ENCODE assay signal across 15 cellular contexts in the genomic region with DNA sequence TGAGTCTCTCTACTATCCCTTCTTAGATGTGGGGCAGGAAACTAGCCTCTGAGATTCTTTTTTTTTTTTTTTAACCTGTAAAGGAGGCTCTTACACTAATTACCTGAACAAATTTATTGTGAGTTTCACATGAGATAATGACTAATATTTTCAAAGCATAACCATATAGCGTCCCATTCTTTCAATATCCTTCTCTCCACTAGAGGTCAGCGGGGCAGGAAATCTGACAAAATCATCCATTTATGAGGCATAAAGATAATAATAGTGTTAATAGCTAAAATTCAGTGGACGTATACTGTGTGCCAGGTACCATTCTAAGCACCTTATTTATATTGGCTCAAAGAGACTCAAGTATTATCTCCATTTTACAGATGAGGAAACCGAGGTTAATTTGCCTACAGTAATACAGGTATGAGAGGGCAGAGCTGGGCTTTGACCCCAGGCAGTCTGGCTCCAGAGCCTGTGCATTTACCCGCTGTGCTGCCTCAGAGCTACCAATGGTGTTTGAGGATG. TPM values are rescaled to one million over a fixed set of nuclear protein-coding genes. Genes with fewer than 3 reads are reported as not detected.
DNase-seq lines count a peak whose midpoint lies in the region; ATAC-seq, FAIRE-seq and TF ChIP-seq lines count a peak whose summit lies in the region.
"Had no signal": no experiment of that assay in that cellular context is flagged by ENCODE, and none has a peak within 500 bp of the region (broad histone marks: within the 10 kb centered on the region; RNA-seq: fewer than 3 reads in every experiment).

No MANE protein-coding gene starts in this region.

- no peak overlapping the region for H3K4me3 Mint-ChIP-seq in astrocyte (ENCODE audit: unreplicated experiment)

- H3K79me2 ChIP-seq in astrocyte (ENCODE audit: insufficient read depth, low read length): no peaks in the 10 kb centered on the region

- no peak for TF ChIP-seq EP300 in suprapubic skin (IDR thresholded peaks at IDR 0.05)

- in situ Hi-C loops in IMR-90 (cut with MboI; ENCODE audit: low sequenced_read_pairs): no loop called here

- H2AFZ ChIP-seq in IMR-90 (replicated peaks; ENCODE audit: low read length, poor library complexity): no peak overlapping the region
- no peak overlapping the region for H2AFZ ChIP-seq in astrocyte (ENCODE audit: low read depth, low read length)

- intact Hi-C loops in IMR-90 (cut with micrococcal nuclease) (no loop called here), esophagus squamous epithelium (cut with DNase I) (loop anchor here (10.0 kb wide), 1 partner anchor 159 kb away; no protein-coding TSS in a partner anchor)

- no peak overlapping the region for H2BK20ac ChIP-seq in IMR-90 (ENCODE audit: low read depth, low read length)

- H4K20me1 ChIP-seq in IMR-90 (ENCODE audit: insufficient read depth, low read length) (no peaks in the 10 kb centered on the region), astrocyte (ENCODE audit: insufficient read depth, low read length) (no peaks in the 10 kb centered on the region)

- H2AK9ac ChIP-seq in IMR-90 (replicated peaks; ENCODE audit: low read depth, low read length, poor library complexity): no peak overlapping the region

- H3K27ac Mint-ChIP-seq in astrocyte (ENCODE audit: unreplicated experiment): no peak overlapping the region

- no peak overlapping the region for H3K56ac ChIP-seq in IMR-90 (ENCODE audit: extremely low read depth, insufficient read depth, low read length)

- POLR2A ChIA-PET in BJ (lab: Charles Lee) (no interaction called here), IMR-90 (lab: Charles Lee; ENCODE audit: unreplicated experiment) (no interaction called here)

- no peak overlapping the region for H3K27ac ChIP-seq in IMR-90 (ENCODE audit: insufficient read depth, low read length)
- H3K27ac ChIP-seq in astrocyte (ENCODE audit: low read depth, low read length): no peak overlapping the region
- no peak overlapping the region for H3K27ac ChIP-seq in suprapubic skin
- no peak overlapping the region for H3K27ac ChIP-seq in effector memory CD4-positive, alpha-beta T cell (ENCODE audit: insufficient read depth, low read length, poor library complexity, severe bottlenecking)
- no peak overlapping the region for H3K27ac ChIP-seq in esophagus squamous epithelium
- H3K27ac ChIP-seq: ascending aorta, WERI-Rb-1 had no signal

- H3K79me1 ChIP-seq in IMR-90 (ENCODE audit: low read depth in 1 of 2, low read length in 2 of 2): no peaks in the 10 kb centered on the region

- no peak overlapping the region for H3K14ac ChIP-seq in IMR-90 (replicated peaks; ENCODE audit: low read depth, low read length)

- H3K4me2 ChIP-seq in IMR-90 (ENCODE audit: low read depth, low read length): no peak overlapping the region
- no peak overlapping the region for H3K4me2 ChIP-seq in astrocyte (ENCODE audit: low read length)

- H4K91ac ChIP-seq in IMR-90 (ENCODE audit: insufficient read depth, low read depth, low read length): no peak overlapping the region

- no peak overlapping the region for H2AK5ac ChIP-seq in IMR-90 (ENCODE audit: low read depth, low read length)

- no peak overlapping the region for H3K4me3 ChIP-seq in BJ (ENCODE audit: low read depth, low read length)
- H3K4me3 ChIP-seq in IMR-90 (ENCODE audit: insufficient read depth, low read depth, low read length): no peak overlapping the region
- H3K4me3 ChIP-seq in astrocyte (ENCODE audit: insufficient read depth, low read depth, low read length): no peak overlapping the region
- H3K4me3 ChIP-seq in kidney epithelial cell (ENCODE audit: low read depth, low read length): no peak overlapping the region
- no peak overlapping the region for H3K4me3 ChIP-seq in suprapubic skin
- no peak overlapping the region for H3K4me3 ChIP-seq in effector memory CD4-positive, alpha-beta T cell (ENCODE audit: insufficient read depth, low read depth, low read length, poor library complexity, severe bottlenecking)
- H3K4me3 ChIP-seq in esophagus squamous epithelium: no peak overlapping the region
- H3K4me3 ChIP-seq: ascending aorta had no signal

- peak; percentile 36 for TF ChIP-seq CTCF in BJ (IDR thresholded peaks at IDR 0.05; ENCODE audit: insufficient read depth, low read depth, low read length)
- TF ChIP-seq CTCF in IMR-90 (conservative IDR thresholded peaks at IDR 0.05; ENCODE audit: low read depth, low read length): peak; percentile 37
- TF ChIP-seq CTCF in astrocyte (IDR thresholded peaks at IDR 0.05; ENCODE audit: insufficient read depth, low read depth, low read length): peak; percentile 32
- peak; percentile 9 for TF ChIP-seq CTCF in kidney epithelial cell (IDR thresholded peaks at IDR 0.05; ENCODE audit: insufficient read depth, low read length, poor library complexity, severe bottlenecking)
- no peak for TF ChIP-seq CTCF in suprapubic skin (IDR thresholded peaks at IDR 0.05)
- peak in 3 of 6 experiments; percentile 6 to 43 (median 19) for TF ChIP-seq CTCF in esophagus squamous epithelium (IDR thresholded peaks at IDR 0.05)

- H2BK15ac ChIP-seq in IMR-90 (ENCODE audit: low read depth, low read length): no peak overlapping the region

- TF ChIP-seq RAD21 in IMR-90 (IDR thresholded peaks at IDR 0.05; ENCODE audit: low read length): peak; percentile 16; the same call in 1 of the 2 replicates

- H2BK5ac ChIP-seq in IMR-90 (ENCODE audit: low read depth, low read length, poor library complexity, severe bottlenecking): no peak overlapping the region

- H2BK120ac ChIP-seq in IMR-90 (ENCODE audit: low read depth, low read length): no peak overlapping the region

- no peak overlapping the region for H3K23ac ChIP-seq in IMR-90 (ENCODE audit: low read depth, low read length)

- DNase-seq in BJ (ENCODE audit: low read depth): no peak
- no peak for DNase-seq in IMR-90
- DNase-seq in astrocyte (ENCODE audit: low read depth): no peak
- DNase-seq in kidney epithelial cell (ENCODE audit: low read depth): no peak
- DNase-seq in suprapubic skin (ENCODE audit: low spot score in 2 of 2): no peak
- no peak for DNase-seq in effector memory CD4-positive, alpha-beta T cell
- DNase-seq in esophagus squamous epithelium (lab: John Stamatoyannopoulos, UW): no peak
- DNase-seq: activated T-cell treated with anti-CD3 and anti-CD28 coated beads for 4 hours, SHP77 treated with DMSO at 0.1 percent for 48 hours, WERI-Rb-1 had no signal

- H3K27me3 ChIP-seq in BJ (ENCODE audit: control insufficient read depth, insufficient read depth, low read length) (no peaks in the 10 kb centered on the region), IMR-90 (ENCODE audit: control insufficient read depth, insufficient read depth, low read length) (no peaks in the 10 kb centered on the region), astrocyte (ENCODE audit: insufficient read depth, low read length) (no peaks in the 10 kb centered on the region), kidney epithelial cell (ENCODE audit: control insufficient read depth, insufficient read depth, low read length) (no peaks in the 10 kb centered on the region), suprapubic skin (no peaks in the 10 kb centered on the region), esophagus squamous epithelium (no peaks in the 10 kb centered on the region)
- no peaks in the 10 kb centered on the region for H3K27me3 ChIP-seq in effector memory CD4-positive, alpha-beta T cell (replicated peaks; ENCODE audit: control insufficient read depth, insufficient read depth, low read length, poor library complexity, severe bottlenecking)
- H3K27me3 ChIP-seq: ascending aorta had no signal

- H3K9ac ChIP-seq in IMR-90 (ENCODE audit: low read depth, low read length) (no peak overlapping the region), astrocyte (ENCODE audit: low read length) (no peak overlapping the region)

- H3K9me3 ChIP-seq in IMR-90 (ENCODE audit: control insufficient read depth, insufficient read depth, low read length) (peaks cover 8% of the 10 kb centered on the region), astrocyte (ENCODE audit: insufficient read depth, low read depth, low read length) (peaks cover 7% of the 10 kb centered on the region), suprapubic skin (no peaks in the 10 kb centered on the region), esophagus squamous epithelium (peaks cover 0 to 6% (median 0%) of the 10 kb centered on the region in 3 donors)
- H3K9me3 ChIP-seq in effector memory CD4-positive, alpha-beta T cell (ENCODE audit: control insufficient read depth, low read length): no peaks in the 10 kb centered on the region
- H3K9me3 ChIP-seq: ascending aorta had no signal

- H4K8ac ChIP-seq in IMR-90 (ENCODE audit: low read depth in 2 of 2, low read length in 2 of 2): no peak overlapping the region

- peaks cover 6% of the 10 kb centered on the region for H3K4me1 Mint-ChIP-seq in astrocyte (ENCODE audit: low read depth, unreplicated experiment)

- no peak overlapping the region for H3K4ac ChIP-seq in IMR-90 (ENCODE audit: low read depth, low read length)

- no peaks in the 10 kb centered on the region for H3K9me1 ChIP-seq in IMR-90 (ENCODE audit: insufficient read depth, low read length)

- dilution Hi-C loops in IMR-90 (cut with HindIII; ENCODE audit: low sequenced_read_pairs, unreplicated experiment): no loop called here

- H3K36me3 ChIP-seq in BJ (ENCODE audit: control insufficient read depth, insufficient read depth, low read length) (no peaks in the 10 kb centered on the region), IMR-90 (ENCODE audit: control insufficient read depth, insufficient read depth, low read length) (no peaks in the 10 kb centered on the region), astrocyte (ENCODE audit: insufficient read depth, low read length) (no peaks in the 10 kb centered on the region), kidney epithelial cell (ENCODE audit: control insufficient read depth, insufficient read depth, low read length) (no peaks in the 10 kb centered on the region), suprapubic skin (no peaks in the 10 kb centered on the region), esophagus squamous epithelium (no peaks in the 10 kb centered on the region)
- no peaks in the 10 kb centered on the region for H3K36me3 ChIP-seq in effector memory CD4-positive, alpha-beta T cell (ENCODE audit: control insufficient read depth, insufficient read depth, low read length)
- H3K36me3 ChIP-seq: ascending aorta, WERI-Rb-1 had no signal

- no peak overlapping the region for H4K5ac ChIP-seq in IMR-90 (ENCODE audit: low read depth, low read length)

- H3K18ac ChIP-seq in IMR-90 (ENCODE audit: low read depth, low read length): no peak overlapping the region

- peaks cover 2% of the 10 kb centered on the region for H3K36me3 Mint-ChIP-seq in astrocyte (ENCODE audit: low read depth, unreplicated experiment)

- WGBS in IMR-90 (ENCODE audit: extremely low coverage in 2 of 2, insufficient read length in 1 of 2), 2 experiments: no CpG with 5 or more reads among the region's 5 CpGs
- WGBS in suprapubic skin: 79% methylated on average over 5 of the region's 5 CpGs
- 62 to 65% methylated on average over 4 to 5 of the region's 5 CpGs for WGBS in esophagus squamous epithelium, 2 donors

- H3K27me3 Mint-ChIP-seq in astrocyte (ENCODE audit: low read depth, unreplicated experiment): peaks cover 2% of the 10 kb centered on the region

- no peak for ATAC-seq in IMR-90 (ENCODE audit: low read depth)
- ATAC-seq in GM21529 (IDR thresholded peaks at IDR 0.05; ENCODE audit: unreplicated experiment): no peak

- FAIRE-seq in astrocyte (lab: Jason Lieb, UNC): no peak
- FAIRE-seq: GM12891, H54, islet of Langerhans had no signal

- no peak for TF ChIP-seq POLR2A in IMR-90 (IDR thresholded peaks at IDR 0.05; ENCODE audit: low read depth, low read length)
- TF ChIP-seq POLR2A in suprapubic skin (IDR thresholded peaks at IDR 0.05): no peak
- no peak for TF ChIP-seq POLR2A in esophagus squamous epithelium (IDR thresholded peaks at IDR 0.05)

- peaks cover 26% of the 10 kb centered on the region for H3K9me3 Mint-ChIP-seq in astrocyte (ENCODE audit: unreplicated experiment)

- CTCF ChIA-PET in BJ (lab: Yijun Ruan, JAX): interaction anchor here (0.6 to 4.5 kb wide), 8 partner anchors 9 to 165 kb away, joined by 3 to 19 read pairs (median 4); no protein-coding TSS in a partner anchor
- CTCF ChIA-PET in IMR-90 (lab: Yijun Ruan, JAX): interaction anchor here (0.6 to 1.0 kb wide), 3 partner anchors 40 to 166 kb away, joined by 3 to 6 read pairs (median 5); no protein-coding TSS in a partner anchor

- H3K4me1 ChIP-seq in IMR-90 (ENCODE audit: control insufficient read depth, insufficient read depth, low read length) (no peaks in the 10 kb centered on the region), astrocyte (ENCODE audit: insufficient read depth, low read length) (no peaks in the 10 kb centered on the region), suprapubic skin (no peaks in the 10 kb centered on the region), esophagus squamous epithelium (no peaks in the 10 kb centered on the region)
- H3K4me1 ChIP-seq in effector memory CD4-positive, alpha-beta T cell (ENCODE audit: control insufficient read depth, insufficient read depth, low read length, poor library complexity, severe bottlenecking): no peaks in the 10 kb centered on the region
- H3K4me1 ChIP-seq: ascending aorta had no signal

- no TSS peak for BruUV-seq in IMR-90 (replicated peaks; lab: Mats Ljungman, UMichigan)

RNA-seq across cellular contexts. Expression of a gene that starts 16.3 kb away (rescaled TPM):
- polyA plus RNA-seq in BJ (2011; rRNA removed) (2.5 and 3.8 TPM in 2 replicates), IMR-90 (2012; rRNA removed) (8.5 and 13.6 TPM in 2 replicates)
- 8.8 and 10.2 TPM in 2 replicates for polyA minus RNA-seq in BJ (2011; rRNA and poly(A)+ RNA removed)
- total RNA-seq in IMR-90 (2012; rRNA removed) (3.6 and 4.8 TPM in 2 replicates), astrocyte (2.7 and 4.0 TPM in 2 replicates), kidney epithelial cell (8.3 and 9.0 TPM in 2 replicates), suprapubic skin (1 to 10 TPM; 2.9 to 7.0 (median 6.9) TPM), esophagus squamous epithelium (1 to 10 TPM; 1.7 to 6.3 (median 3.8) TPM)
- polyA plus RNA-seq in IMR-90 (2012; cell fraction: cytosol; rRNA removed): 4.7 and 9.3 TPM in 2 replicates
- polyA plus RNA-seq in IMR-90 (2012; cell fraction: nucleus; rRNA removed; ENCODE audit: low replicate concordance): 17.3 and 42.6 TPM in 2 replicates

Comparison
In these comparisons a context has a peak if more than half of its experiments do, and no peak if none do; other contexts are left out.
1. CTCF ChIP-seq: peak in BJ (single experiment), IMR-90 (single experiment), astrocyte (single experiment) and kidney epithelial cell (single experiment); none in suprapubic skin (0 of 2).